ENCODE assay signal across 8 cellular contexts in the genomic region with DNA sequence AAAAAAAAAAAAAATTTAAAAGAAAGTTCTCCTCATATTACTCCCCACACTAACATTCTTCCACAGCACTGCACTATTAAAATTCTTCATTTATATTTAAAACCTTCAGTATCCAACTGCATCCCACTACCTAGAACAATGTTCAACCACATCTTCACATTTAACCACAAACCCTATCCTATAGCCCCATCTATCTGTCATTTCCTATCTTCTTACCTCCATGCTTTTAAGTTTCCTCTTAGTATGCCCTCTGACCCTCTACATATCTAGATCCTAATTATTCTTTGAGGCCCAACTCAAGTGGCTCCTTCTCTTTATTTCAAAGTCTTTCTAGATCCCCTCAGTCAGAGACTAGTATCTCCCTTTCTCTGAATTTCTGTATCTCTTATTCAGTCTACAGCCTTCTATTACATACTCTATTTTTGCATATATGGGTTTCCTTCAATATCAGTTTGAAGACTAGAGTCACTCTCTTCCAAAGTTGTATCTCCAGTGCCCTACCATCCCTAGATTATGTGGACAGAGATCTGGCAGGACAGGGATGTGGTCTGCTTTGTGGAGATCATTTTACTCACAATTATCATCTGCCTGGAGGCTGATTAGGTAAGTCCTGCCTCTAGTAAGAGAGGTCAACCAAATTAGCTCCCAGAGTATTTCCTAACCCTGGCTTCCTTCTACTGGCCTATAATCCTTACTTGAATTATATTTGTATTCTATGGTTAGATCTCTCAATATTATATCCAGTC. TPM values are rescaled to one million over a fixed set of nuclear protein-coding genes. Genes with fewer than 3 reads are reported as not detected.
A peak's percentile ranks its signal among the peaks of the same experiment; 100 is the strongest.
DNase-seq lines count a peak whose midpoint lies in the region; ATAC-seq lines count a peak whose summit lies in the region.

No MANE protein-coding gene starts in this region.

- H3K36me3 Mint-ChIP-seq in CD4-positive, CD25-positive, alpha-beta regulatory T cell, result peaks cover 10% of the 10 kb centered on the region

- H3K9me3 ChIP-seq in CD4-positive, CD25-positive, alpha-beta regulatory T cell (ENCODE audit: control insufficient read depth in 2 of 2, low read length in 2 of 2), result no peaks in the 10 kb centered on the region
- H3K9me3 ChIP-seq in HUES64 (ENCODE audit: insufficient read depth, low read depth, low read length) (peaks cover 4% of the 10 kb centered on the region; the same call in 1 of the 2 replicates), adipocyte (ENCODE audit: control insufficient read depth, low read length) (no peaks in the 10 kb centered on the region), mesodermal cell (ENCODE audit: control insufficient read depth, low read length) (no peaks in the 10 kb centered on the region)

- H3K27me3 Mint-ChIP-seq in CD4-positive, CD25-positive, alpha-beta regulatory T cell, result peaks cover 5% of the 10 kb centered on the region

- H3K9me3 Mint-ChIP-seq in CD4-positive, CD25-positive, alpha-beta regulatory T cell, result no peaks in the 10 kb centered on the region

- H3K4me1 Mint-ChIP-seq in CD4-positive, CD25-positive, alpha-beta regulatory T cell, result peaks cover 27 to 71% (median 52%) of the 10 kb centered on the region in 4 donors

- peak overlapping the region; percentile 92 to 100 (median 98) for H3K4me3 Mint-ChIP-seq in CD4-positive, CD25-positive, alpha-beta regulatory T cell

- no peak for ATAC-seq in CD4-positive, CD25-positive, alpha-beta regulatory T cell (ENCODE audit: low read depth in 2 of 2)
- ATAC-seq in HG03442 (IDR thresholded peaks at IDR 0.05; ENCODE audit: unreplicated experiment), result no peak
- ATAC-seq in GM18517 (IDR thresholded peaks at IDR 0.05; ENCODE audit: unreplicated experiment), result no peak

- peak in 2 of 3 donors; percentile 51 to 60 for DNase-seq in CD4-positive, CD25-positive, alpha-beta regulatory T cell
- no peak for DNase-seq in adipocyte (ENCODE audit: low read depth)
- DNase-seq in NCI-H1417 treated with DMSO at 0.1 percent for 48 hours (lab: John Stamatoyannopoulos, UW), result no peak
- DNase-seq in NCI-H187 (lab: John Stamatoyannopoulos, UW), result no peak

- H3K4me1 ChIP-seq in CD4-positive, CD25-positive, alpha-beta regulatory T cell (ENCODE audit: control insufficient read depth, insufficient read depth, low read length, poor library complexity, severe bottlenecking), result peaks cover 54% of the 10 kb centered on the region
- H3K4me1 ChIP-seq in HUES64 (ENCODE audit: insufficient read depth, low read length) (peaks cover 18% of the 10 kb centered on the region; the same call in 1 of the 2 replicates), adipocyte (ENCODE audit: control insufficient read depth, insufficient read depth, low read length) (peaks cover 27% of the 10 kb centered on the region), mesodermal cell (ENCODE audit: control insufficient read depth, insufficient read depth, low read length, poor library complexity, severe bottlenecking) (peaks cover 4% of the 10 kb centered on the region)

- H3K36me3 ChIP-seq in CD4-positive, CD25-positive, alpha-beta regulatory T cell (ENCODE audit: control insufficient read depth, insufficient read depth, low read length), result peaks cover 26% of the 10 kb centered on the region
- H3K36me3 ChIP-seq in HUES64 (ENCODE audit: insufficient read depth, low read length) (peaks cover 18% of the 10 kb centered on the region), adipocyte (ENCODE audit: control insufficient read depth, insufficient read depth, low read length, severe bottlenecking) (peaks cover 14% of the 10 kb centered on the region), mesodermal cell (ENCODE audit: control insufficient read depth, insufficient read depth, low read length) (peaks cover 25% of the 10 kb centered on the region)

- H3K27me3 ChIP-seq in CD4-positive, CD25-positive, alpha-beta regulatory T cell (ENCODE audit: control insufficient read depth, insufficient read depth, low read length), result no peaks in the 10 kb centered on the region
- no peaks in the 10 kb centered on the region for H3K27me3 ChIP-seq in HUES64 (ENCODE audit: insufficient read depth, low read length)
- no peaks in the 10 kb centered on the region for H3K27me3 ChIP-seq in adipocyte (replicated peaks; ENCODE audit: control insufficient read depth, insufficient read depth, low read length)

- H3K4me3 ChIP-seq in CD4-positive, CD25-positive, alpha-beta regulatory T cell (ENCODE audit: low read depth, low read length), result peak overlapping the region; percentile 100
- H3K4me3 ChIP-seq in HUES64 (ENCODE audit: low read length), result peak overlapping the region; percentile 85
- peak overlapping the region; percentile 94 for H3K4me3 ChIP-seq in adipocyte (ENCODE audit: low read length)
- peak overlapping the region; percentile 84 for H3K4me3 ChIP-seq in mesodermal cell (ENCODE audit: extremely low read depth, insufficient read depth, low read length, poor library complexity, severe bottlenecking)

- H3K9ac ChIP-seq in HUES64 (ENCODE audit: low read depth, low read length) (peak overlapping the region; percentile 84; the same call in 1 of the 2 replicates), adipocyte (ENCODE audit: low read length) (peak overlapping the region; percentile 85)

- H3K27ac Mint-ChIP-seq in CD4-positive, CD25-positive, alpha-beta regulatory T cell, result peak overlapping the region; percentile 99 to 100 (median 100)

- peak overlapping the region; percentile 90 for H3K27ac ChIP-seq in CD4-positive, CD25-positive, alpha-beta regulatory T cell (ENCODE audit: insufficient read depth, low read length, poor library complexity, severe bottlenecking)
- H3K27ac ChIP-seq in HUES64 (ENCODE audit: low read depth, low read length), result no peak overlapping the region
- H3K27ac ChIP-seq in mesodermal cell (ENCODE audit: low read depth, low read length, severe bottlenecking), result no peak overlapping the region

RNA-seq across cellular contexts. Expression of a gene that starts 1.4 kb away (rescaled TPM):
- total RNA-seq in CD4-positive, CD25-positive, alpha-beta regulatory T cell, result 25.8 TPM
- polyA plus RNA-seq in CD4-positive, CD25-positive, alpha-beta regulatory T cell, result 100 to 1,000 TPM in 3 of 4 donors, 10 to 100 TPM in 1; 87.3 to 124 (median 106) TPM
- polyA plus RNA-seq in HUES64 (2013, experiment 1 of 2), result 90.8 TPM
- polyA plus RNA-seq in HUES64 (2013, experiment 2 of 2), result 104 TPM
- polyA plus RNA-seq in mesodermal cell (2013, experiment 1 of 2), result 87.8 TPM
- polyA plus RNA-seq in mesodermal cell (2013, experiment 2 of 2), result 88.5 TPM

RNA-seq across cellular contexts. Expression of a gene that starts 3.5 kb away (rescaled TPM):
- total RNA-seq in CD4-positive, CD25-positive, alpha-beta regulatory T cell, result 112 TPM
- polyA plus RNA-seq in CD4-positive, CD25-positive, alpha-beta regulatory T cell, result 10 to 100 TPM; 58.3 to 72.7 (median 65.0) TPM
- 48.6 TPM for polyA plus RNA-seq in HUES64 (2013, experiment 1 of 2)
- 46.7 TPM for polyA plus RNA-seq in HUES64 (2013, experiment 2 of 2)
- 70.6 TPM for polyA plus RNA-seq in mesodermal cell (2013, experiment 1 of 2)
- polyA plus RNA-seq in mesodermal cell (2013, experiment 2 of 2), result 67.6 TPM

RNA-seq across cellular contexts. Expression of a gene that starts 46.0 kb away (rescaled TPM):
- 0.72 TPM for total RNA-seq in CD4-positive, CD25-positive, alpha-beta regulatory T cell
- not detected for polyA plus RNA-seq in CD4-positive, CD25-positive, alpha-beta regulatory T cell
- polyA plus RNA-seq in HUES64 (2013, experiment 1 of 2), result 1.6 TPM
- 2.2 TPM for polyA plus RNA-seq in HUES64 (2013, experiment 2 of 2)
- polyA plus RNA-seq in mesodermal cell (2013, experiment 1 of 2), result 3.1 TPM
- 1.4 TPM for polyA plus RNA-seq in mesodermal cell (2013, experiment 2 of 2)

RNA-seq across cellular contexts. Expression of a gene that starts 59.3 kb away (rescaled TPM):
- 0.20 TPM for total RNA-seq in CD4-positive, CD25-positive, alpha-beta regulatory T cell
- polyA plus RNA-seq in CD4-positive, CD25-positive, alpha-beta regulatory T cell, result 1 to 10 TPM in 2 of 4 donors, under 1 TPM in 2; 0.85 to 1.4 (median 1.2) TPM
- 1.2 TPM for polyA plus RNA-seq in HUES64 (2013, experiment 1 of 2)
- polyA plus RNA-seq in HUES64 (2013, experiment 2 of 2), result 2.2 TPM
- not detected for polyA plus RNA-seq in mesodermal cell (2013, experiment 1 of 2)
- 0.15 TPM for polyA plus RNA-seq in mesodermal cell (2013, experiment 2 of 2)

Comparison
In these comparisons a context has a peak if more than half of its experiments do, and no peak if none do; other contexts are left out.
1. DNase-seq: peak in CD4-positive, CD25-positive, alpha-beta regulatory T cell (2 of 3); none in adipocyte (single experiment), NCI-H1417 treated with DMSO at 0.1 percent for 48 hours (single experiment) and NCI-H187 (0 of 2).
2. Peak in every context shown above with its lines, with median percentiles within 50 percentile points of each other: H3K4me3 ChIP-seq.